ENCODE assay signal across 17 cellular contexts in genomic region chr16:70650216-70650615, GRCh38.
"Had no signal": no experiment of that assay in that cellular context is flagged by ENCODE, and none has a peak within 500 bp of the region (broad histone marks: within the 10 kb centered on the region; RNA-seq: fewer than 3 reads in every experiment).

No MANE protein-coding gene starts in this region.

- DNase-seq: effector CD4-positive, alpha-beta T cell; endodermal cell; foreskin melanocyte; kidney; left cardiac atrium; left ventricle myocardium inferior; mesenchymal stem cell; naive B cell; sigmoid colon; stimulated activated CD4-positive, alpha-beta T cell treated with anti-CD3 and anti-CD28 coated beads, Interleukin-2, amount 100 ng/mL, for 48 hours; stimulated activated naive CD8-positive, alpha-beta T cell treated with anti-CD3 and anti-CD28 coated beads, Interleukin-15, Interleukin-2, amounts not matched to agents 100 U/mL and 50 U/mL, for 24 hours; transverse colon had no signal

- H3K27ac ChIP-seq: coronary artery, hepatocyte, left ventricle myocardium inferior, neutrophil, sigmoid colon, skin epidermis, transverse colon had no signal

- H3K4me3 ChIP-seq: coronary artery, hepatocyte, left ventricle myocardium inferior, lung, sigmoid colon, skin epidermis, transverse colon had no signal

- H3K9me3 ChIP-seq: left ventricle myocardium inferior, neutrophil, sigmoid colon, transverse colon had no signal

- H3K27me3 ChIP-seq: hepatocyte, neutrophil, sigmoid colon, transverse colon had no signal

- H2AFZ ChIP-seq: hepatocyte had no signal

- ATAC-seq: left cardiac atrium; stimulated activated naive CD8-positive, alpha-beta T cell treated with anti-CD3 and anti-CD28 coated beads, Interleukin-15, Interleukin-2, amounts not matched to agents 100 U/mL and 50 U/mL, for 24 hours had no signal

- H3K4me2 ChIP-seq: hepatocyte had no signal

- H3K36me3 ChIP-seq: left ventricle myocardium inferior, neutrophil, sigmoid colon, transverse colon had no signal
